Comparison of ENCODE assay signal across 38 cellular contexts in the genomic region with DNA sequence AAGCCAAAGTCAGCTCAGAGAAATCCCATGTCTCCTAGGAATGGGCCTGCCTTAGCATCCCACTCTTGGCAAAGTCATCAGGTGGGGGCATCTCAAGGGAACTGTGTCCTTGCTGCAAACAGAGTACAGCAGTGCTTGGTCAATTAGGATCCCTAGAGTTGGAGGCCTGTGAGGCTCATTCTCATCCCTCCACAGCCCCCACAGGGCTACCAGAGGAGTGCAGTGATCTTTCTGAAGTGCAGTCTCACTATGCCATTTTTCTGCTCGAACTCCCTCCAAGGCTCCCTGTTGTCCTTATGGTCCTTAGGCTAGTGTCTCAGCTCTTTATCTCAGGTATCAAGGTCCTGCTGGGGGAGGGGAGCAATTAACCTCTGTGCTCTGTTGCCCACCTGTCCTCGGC. TPM values are rescaled to one million over a fixed set of nuclear protein-coding genes. Genes with fewer than 3 reads are reported as not detected.
"Had no signal": no experiment of that assay in that cellular context is flagged by ENCODE, and none has a peak within 500 bp of the region (broad histone marks: within the 10 kb centered on the region; RNA-seq: fewer than 3 reads in every experiment).

No MANE protein-coding gene starts in this region.

- DNase-seq: activated B cell treated with CpG ODN at 0.5 μM for 24 hours; activated CD4-positive, alpha-beta memory T cell treated with anti-CD3 and anti-CD28 coated beads for 36 hours; activated CD4-positive, alpha-beta T cell treated with anti-CD3 and anti-CD28 coated beads for 4 hours; activated CD4-positive, alpha-beta T cell treated with anti-CD3 and anti-CD28 coated beads, Interleukin-2, amount 50 U/mL, for 1 hour; activated CD4-positive, CD25-positive, alpha-beta regulatory T cell treated with anti-CD3 and anti-CD28 coated beads, Interleukin-2, amount 50 U/mL, for 72 hours; activated CD8-positive, alpha-beta memory T cell treated with anti-CD3 and anti-CD28 coated beads, Interleukin-2, amount 50 U/mL, for 4 hours; activated gamma-delta T cell treated with Interleukin-2 at 50 U/mL for 16 hours; activated naive CD4-positive, alpha-beta T cell treated with anti-CD3 and anti-CD28 coated beads, Interleukin-2, amount 50 U/mL, for 16 hours; activated naive CD8-positive, alpha-beta T cell treated with anti-CD3 and anti-CD28 coated beads for 36 hours; activated T-cell treated with anti-CD3 and anti-CD28 coated beads for 4 hours; activated T-cell treated with anti-CD3 and anti-CD28 coated beads, Interleukin-2, amount 50 U/mL, for 4 hours; amniotic stem cell; Kasumi-1; KBM-7; MG63; MV-4-11; NCI-H1092; NCI-H1436 treated with DMSO at 0.1 percent for 48 hours; NCI-H187; NCI-H2029 treated with DMSO at 0.1 percent for 48 hours; NCI-H2107; NCI-H2171; NCI-H510A; NCI-H526; NCI-H748 treated with DMSO at 0.1 percent for 48 hours; NK-92 treated with Interleukin-12 subunit alpha and Interleukin-12 subunit beta, amount 100 ng/mL, for 24 hours; PC-9; Right ventricle myocardium superior; SW 1271; T-helper 1 cell; T-helper 2 cell; T-helper 9 cell had no signal

- H3K27ac ChIP-seq: ascending aorta, PC-9, RWPE1, VCaP had no signal

- FAIRE-seq: RCC 7860 had no signal

- H3K27me3 Mint-ChIP-seq: activated CD4-positive, alpha-beta memory T cell treated with anti-CD3 and anti-CD28 coated beads for 36 hours; activated naive CD8-positive, alpha-beta T cell treated with anti-CD3 and anti-CD28 coated beads for 36 hours had no signal

- H3K36me3 ChIP-seq: ascending aorta, MG63 had no signal

- H3K27ac Mint-ChIP-seq: activated B cell treated with CpG ODN at 0.5 μM for 24 hours; activated CD4-positive, alpha-beta memory T cell treated with anti-CD3 and anti-CD28 coated beads for 36 hours; activated naive CD8-positive, alpha-beta T cell treated with anti-CD3 and anti-CD28 coated beads for 36 hours; activated T-helper 1 cell treated with anti-CD3 and anti-CD28 coated beads, Interleukin-12 subunit alpha, Interleukin-12 subunit beta, Interleukin-2, Interleukin-4 antibody, amounts not matched to agents 30 ng/mL and 10 ng/mL and 1 ng/mL, durations not matched to agents 14 hours and 24 hours and 36 hours had no signal

- H3K4me1 Mint-ChIP-seq: activated naive CD8-positive, alpha-beta T cell treated with anti-CD3 and anti-CD28 coated beads for 36 hours had no signal

- H3K27me3 ChIP-seq: ascending aorta, MG63 had no signal

- H3K9me3 Mint-ChIP-seq: activated CD4-positive, alpha-beta memory T cell treated with anti-CD3 and anti-CD28 coated beads for 36 hours; activated naive CD8-positive, alpha-beta T cell treated with anti-CD3 and anti-CD28 coated beads for 36 hours; activated T-cell treated with anti-CD3 and anti-CD28 coated beads, Interleukin-2, amount 50 U/mL, for 4 hours; activated T-helper 1 cell treated with anti-CD3 and anti-CD28 coated beads, Interleukin-12 subunit alpha, Interleukin-12 subunit beta, Interleukin-2, Interleukin-4 antibody, amounts not matched to agents 30 ng/mL and 10 ng/mL and 1 ng/mL, durations not matched to agents 14 hours and 24 hours and 36 hours had no signal

- H3K9me3 ChIP-seq: ascending aorta, MG63 had no signal

- H3K4me3 ChIP-seq: ascending aorta, MG63, PC-9 had no signal

- H3K4me3 Mint-ChIP-seq: activated B cell treated with CpG ODN at 0.5 μM for 24 hours; activated CD4-positive, alpha-beta memory T cell treated with anti-CD3 and anti-CD28 coated beads for 36 hours; activated naive CD8-positive, alpha-beta T cell treated with anti-CD3 and anti-CD28 coated beads for 36 hours; activated T-cell treated with anti-CD3 and anti-CD28 coated beads, Interleukin-2, amount 50 U/mL, for 4 hours; activated T-helper 1 cell treated with anti-CD3 and anti-CD28 coated beads, Interleukin-12 subunit alpha, Interleukin-12 subunit beta, Interleukin-2, Interleukin-4 antibody, amounts not matched to agents 30 ng/mL and 10 ng/mL and 1 ng/mL, durations not matched to agents 14 hours and 24 hours and 36 hours had no signal

- H3K36me3 Mint-ChIP-seq: activated CD4-positive, alpha-beta memory T cell treated with anti-CD3 and anti-CD28 coated beads for 36 hours; activated naive CD8-positive, alpha-beta T cell treated with anti-CD3 and anti-CD28 coated beads for 36 hours had no signal

- ATAC-seq: activated T-cell treated with anti-CD3 and anti-CD28 coated beads, Interleukin-2, amount 50 U/mL, for 4 hours had no signal

- H2AFZ ChIP-seq: PC-9 had no signal

- H3K4me2 ChIP-seq: PC-9 had no signal

RNA-seq across cellular contexts. Expression of gene TMEM40, which starts 31.1 kb away (rescaled TPM):
- total RNA-seq: activated B cell treated with CpG ODN at 0.5 μM for 24 hours; activated CD4-positive, alpha-beta memory T cell treated with anti-CD3 and anti-CD28 coated beads for 36 hours; activated naive CD8-positive, alpha-beta T cell treated with anti-CD3 and anti-CD28 coated beads for 36 hours; activated T-cell treated with anti-CD3 and anti-CD28 coated beads, Interleukin-2, amount 50 U/mL, for 4 hours; activated T-helper 1 cell treated with anti-CD3 and anti-CD28 coated beads, Interleukin-12 subunit alpha, Interleukin-12 subunit beta, Interleukin-2, Interleukin-4 antibody, amounts not matched to agents 30 ng/mL and 10 ng/mL and 1 ng/mL, durations not matched to agents 14 hours and 24 hours and 36 hours; ascending aorta; OCI-LY7 had no signal
